ENCODE assay signal across 32 cellular contexts in the genomic region with DNA sequence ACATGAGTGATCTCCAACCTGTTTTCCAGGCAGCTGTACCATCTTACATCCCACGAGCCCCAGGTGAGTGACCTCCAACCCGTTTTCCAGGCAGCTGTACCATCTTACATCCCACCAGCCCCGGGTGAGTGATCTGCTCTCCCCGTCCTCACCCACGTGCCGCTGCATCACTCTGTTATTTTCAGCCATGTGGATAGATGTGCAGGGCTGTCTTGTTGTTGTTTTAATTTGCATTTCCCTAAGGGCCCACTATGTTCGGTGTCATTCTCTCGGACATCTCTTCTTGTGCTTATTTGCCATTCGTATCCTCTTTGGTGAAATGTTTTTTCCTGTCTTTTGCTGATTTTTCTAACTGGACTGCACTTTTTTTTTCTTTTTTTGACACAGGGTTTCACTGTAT.
"Had no signal": no experiment of that assay in that cellular context is flagged by ENCODE, and none has a peak within 500 bp of the region (broad histone marks: within the 10 kb centered on the region; RNA-seq: fewer than 3 reads in every experiment).

No MANE protein-coding gene starts in this region.

- H3K9me3 Mint-ChIP-seq: dendritic cell treated with granulocyte-macrophage colony-stimulating factor and Interleukin-4, amounts not matched to agents 40 ng/mL and 50 ng/mL, for 4 days; immature natural killer cell; mesothelial cell of epicardium; naive B cell; natural killer cell treated with Interleukin-12 subunit alpha and Interleukin-12 subunit beta and Interleukin-15 and Interleukin-18, amount 100 ng/mL, for 72 hours; neural progenitor cell; stimulated activated naive B cell treated with anti-CD40 and anti-IgM and Interleukin-4, amounts not matched to agents 10 μg/mL and 1 μg/mL and 100 μg/mL, for 72 hours; stimulated activated naive CD8-positive, alpha-beta T cell treated with anti-CD3 and anti-CD28 coated beads, Interleukin-15, Interleukin-2, amounts not matched to agents 100 ng/mL and 50 ng/mL, for 24 hours had no signal

- H3K4me3 ChIP-seq: colonic mucosa, esophagus muscularis mucosa, gastroesophageal sphincter, heart right ventricle, left ventricle myocardium inferior, lower lobe of right lung, mucosa of descending colon, neural progenitor cell, psoas muscle, skin epidermis, spleen, transverse colon, upper lobe of right lung, uterus had no signal

- H2AFZ ChIP-seq: neural progenitor cell, parathyroid adenoma had no signal

- FAIRE-seq: endothelial cell of umbilical vein had no signal

- H3K27ac Mint-ChIP-seq: dendritic cell treated with granulocyte-macrophage colony-stimulating factor and Interleukin-4, amounts not matched to agents 40 ng/mL and 50 ng/mL, for 4 days; immature natural killer cell; mesothelial cell of epicardium; neural progenitor cell; stimulated activated naive B cell treated with anti-CD40 and anti-IgM and Interleukin-4, amounts not matched to agents 10 μg/mL and 1 μg/mL and 100 μg/mL, for 72 hours; stimulated activated naive CD8-positive, alpha-beta T cell treated with anti-CD3 and anti-CD28 coated beads, Interleukin-15, Interleukin-2, amounts not matched to agents 100 ng/mL and 50 ng/mL, for 24 hours had no signal

- H3K9me3 ChIP-seq: colonic mucosa, esophagus muscularis mucosa, gastroesophageal sphincter, heart right ventricle, left ventricle myocardium inferior, lower lobe of right lung, mucosa of descending colon, psoas muscle, spleen, transverse colon, upper lobe of right lung, uterus had no signal

- ATAC-seq: foreskin keratinocyte; gastroesophageal sphincter; heart right ventricle; left colon; lower lobe of right lung; mucosa of descending colon; natural killer cell treated with Interleukin-12 subunit alpha and Interleukin-12 subunit beta and Interleukin-15 and Interleukin-18, amount 100 ng/mL, for 72 hours; psoas muscle; right cardiac atrium; stimulated activated naive B cell treated with anti-CD40 and anti-IgM and Interleukin-4, amounts not matched to agents 10 μg/mL and 1 μg/mL and 100 μg/mL, for 72 hours; upper lobe of right lung had no signal

- H3K4me3 Mint-ChIP-seq: dendritic cell treated with granulocyte-macrophage colony-stimulating factor and Interleukin-4, amounts not matched to agents 40 ng/mL and 50 ng/mL, for 4 days; immature natural killer cell; mesothelial cell of epicardium; naive B cell; natural killer cell treated with Interleukin-12 subunit alpha and Interleukin-12 subunit beta and Interleukin-15 and Interleukin-18, amount 100 ng/mL, for 72 hours; neural progenitor cell; stimulated activated naive B cell treated with anti-CD40 and anti-IgM and Interleukin-4, amounts not matched to agents 10 μg/mL and 1 μg/mL and 100 μg/mL, for 72 hours; stimulated activated naive CD8-positive, alpha-beta T cell treated with anti-CD3 and anti-CD28 coated beads, Interleukin-15, Interleukin-2, amounts not matched to agents 100 ng/mL and 50 ng/mL, for 24 hours had no signal

- H3K4me2 ChIP-seq: neural progenitor cell had no signal

- H3K4me1 Mint-ChIP-seq: mesothelial cell of epicardium had no signal

- H3K36me3 ChIP-seq: colonic mucosa, esophagus muscularis mucosa, gastroesophageal sphincter, heart right ventricle, left ventricle myocardium inferior, lower lobe of right lung, neural progenitor cell, spleen, transverse colon, upper lobe of right lung, uterus had no signal

- H3K27ac ChIP-seq: colonic mucosa, esophagus muscularis mucosa, foreskin keratinocyte, gastroesophageal sphincter, heart right ventricle, left ventricle myocardium inferior, lower lobe of right lung, neural progenitor cell, parathyroid adenoma, psoas muscle, skin epidermis, spleen, transverse colon, upper lobe of right lung, uterus had no signal

- H3K36me3 Mint-ChIP-seq: immature natural killer cell; mesothelial cell of epicardium; naive B cell; natural killer cell treated with Interleukin-12 subunit alpha and Interleukin-12 subunit beta and Interleukin-15 and Interleukin-18, amount 100 ng/mL, for 72 hours; neural progenitor cell had no signal

- DNase-seq: colonic mucosa; effector CD8-positive, alpha-beta T cell; foreskin keratinocyte; glutamatergic neuron; heart right ventricle; hippocampal formation; immature natural killer cell; islet precursor cell; kidney glomerular epithelial cell; left colon; left ventricle myocardium inferior; lower lobe of right lung; mucosa of descending colon; naive B cell; psoas muscle; right cardiac atrium; spleen; stimulated activated CD4-positive, alpha-beta T cell treated with anti-CD3 and anti-CD28 coated beads, Interleukin-4, amount 100 ng/mL, for 4 hours; stimulated activated naive B cell treated with anti-CD40 and anti-IgM and Interleukin-4, amounts not matched to agents 10 μg/mL and 1 μg/mL and 100 μg/mL, for 72 hours; transverse colon; upper lobe of right lung; uterus had no signal

- H3K4me1 ChIP-seq: colonic mucosa, esophagus muscularis mucosa, gastroesophageal sphincter, left ventricle myocardium inferior, neural progenitor cell, parathyroid adenoma, psoas muscle, transverse colon, upper lobe of right lung, uterus had no signal

- H3K79me2 ChIP-seq: parathyroid adenoma had no signal

- H3K9ac ChIP-seq: neural progenitor cell, parathyroid adenoma had no signal

- H3K27me3 ChIP-seq: colonic mucosa, esophagus muscularis mucosa, foreskin keratinocyte, neural progenitor cell, transverse colon, upper lobe of right lung, uterus had no signal
